ENCODE assay signal across 17 cellular contexts in the genomic region with DNA sequence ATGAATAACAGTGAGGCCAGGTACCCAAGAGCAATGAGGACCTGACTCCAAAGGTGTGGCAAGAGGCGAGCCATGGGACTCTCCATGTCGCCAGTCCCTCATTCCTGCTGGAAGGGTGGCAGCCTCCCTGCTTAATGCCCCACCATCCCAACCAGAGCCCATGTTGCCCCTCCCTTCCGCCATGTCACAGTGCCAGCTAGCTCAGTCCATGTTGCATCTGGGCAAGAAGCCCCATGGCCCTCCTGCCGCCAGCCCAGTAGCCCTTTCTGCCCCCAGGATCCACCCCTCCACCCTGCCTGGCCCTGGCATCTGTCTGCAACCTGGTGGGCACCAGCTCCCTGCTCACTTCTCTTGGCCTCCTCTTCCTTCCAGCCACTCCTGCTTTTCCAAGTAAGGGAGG. TPM values are rescaled to one million over a fixed set of nuclear protein-coding genes. Genes with fewer than 3 reads are reported as not detected.
DNase-seq lines count a peak whose midpoint lies in the region; ATAC-seq and TF ChIP-seq lines count a peak whose summit lies in the region.
"Had no signal": no experiment of that assay in that cellular context is flagged by ENCODE, and none has a peak within 500 bp of the region (broad histone marks: within the 10 kb centered on the region; RNA-seq: fewer than 3 reads in every experiment).

No MANE protein-coding gene starts in this region.

- H3K27ac Mint-ChIP-seq in T-helper 17 cell, result peak overlapping the region; percentile 16
- no peak overlapping the region for H3K27ac Mint-ChIP-seq in neural crest cell (ENCODE audit: unreplicated experiment)
- no peak overlapping the region for H3K27ac Mint-ChIP-seq in activated T-cell treated with anti-CD3 and anti-CD28 coated beads, Interleukin-2, amount 50 U/mL, for 24 hours
- H3K27ac Mint-ChIP-seq: CD4-positive, alpha-beta memory T cell had no signal

- TF ChIP-seq CTCF in heart right ventricle (IDR thresholded peaks at IDR 0.05) (no peak), neural crest cell (conservative IDR thresholded peaks at IDR 0.05) (no peak), spleen (IDR thresholded peaks at IDR 0.05 in 8 of 11, conservative IDR thresholded peaks at IDR 0.05 in 3 of 11) (no peak)

- peaks cover 0 to 11% (median 0%) of the 10 kb centered on the region in 7 donors for H3K27me3 ChIP-seq in heart right ventricle
- H3K27me3 ChIP-seq in spleen (replicated peaks in 1 of 7), result peaks cover 0 to 15% (median 7%) of the 10 kb centered on the region in 7 donors

- H3K36me3 ChIP-seq in heart right ventricle, result no peaks in the 10 kb centered on the region
- H3K36me3 ChIP-seq in spleen, result no peaks in the 10 kb centered on the region
- H3K36me3 ChIP-seq: BLaER1 had no signal

- H3K36me3 Mint-ChIP-seq in T-helper 17 cell (ENCODE audit: low read depth) (peaks cover 2% of the 10 kb centered on the region), neural crest cell (ENCODE audit: low read depth) (no peaks in the 10 kb centered on the region)
- H3K36me3 Mint-ChIP-seq in activated T-cell treated with anti-CD3 and anti-CD28 coated beads, Interleukin-2, amount 50 U/mL, for 24 hours (ENCODE audit: low read depth), result peaks cover 9% of the 10 kb centered on the region

- 95 to 96% methylated on average over 4 of the region's 4 CpGs for WGBS in heart right ventricle, 2 donors
- WGBS in spleen, 5 donors, result 55 to 99% (median 95%) methylated on average over 4 of the region's 4 CpGs

- H3K9me3 ChIP-seq in heart right ventricle, result no peaks in the 10 kb centered on the region
- peaks cover 4% of the 10 kb centered on the region for H3K9me3 ChIP-seq in T-helper 17 cell (ENCODE audit: control insufficient read depth, low read length, poor library complexity, severe bottlenecking)
- H3K9me3 ChIP-seq in spleen, result peaks cover 0 to 7% (median 1%) of the 10 kb centered on the region in 8 donors
- H3K9me3 ChIP-seq: BLaER1 had no signal

- ATAC-seq in heart right ventricle (peak in 1 of 8 donors; percentile 3), left cardiac atrium (no peak), T-helper 17 cell (no peak)

- H3K4me1 ChIP-seq in heart right ventricle (peaks cover under 1 to 73% (median 40%) of the 10 kb centered on the region in 9 donors), spleen (peaks cover 6 to 48% (median 21%) of the 10 kb centered on the region in 6 donors)

- no peak for DNase-seq in heart right ventricle
- no peak for DNase-seq in left cardiac atrium
- no peak for DNase-seq in T-helper 17 cell
- no peak for DNase-seq in neural crest cell (ENCODE audit: low read depth, low spot score)
- DNase-seq in spleen, result peak; percentile 65
- DNase-seq in activated T-cell treated with anti-CD3 and anti-CD28 coated beads, Interleukin-2, amount 50 U/mL, for 24 hours, result no peak
- no peak for DNase-seq in NCI-H2171 (lab: John Stamatoyannopoulos, UW)
- no peak for DNase-seq in NK-92 (lab: John Stamatoyannopoulos, UW; ENCODE audit: unreplicated experiment)
- DNase-seq: 8988T; CD4-positive, alpha-beta memory T cell; DMS153; DMS79; GDM1; GM23248; HCEC 1CT had no signal

- H3K27ac ChIP-seq in heart right ventricle, result peak overlapping the region in 9 of 10 donors; percentile 35 to 86 (median 80)
- no peak overlapping the region for H3K27ac ChIP-seq in spleen
- H3K27ac ChIP-seq: BLaER1, GM23248 had no signal

- H3K27me3 Mint-ChIP-seq in T-helper 17 cell (peaks cover 8% of the 10 kb centered on the region), neural crest cell (ENCODE audit: low read depth) (peaks cover 15% of the 10 kb centered on the region)
- peaks cover 9% of the 10 kb centered on the region for H3K27me3 Mint-ChIP-seq in activated T-cell treated with anti-CD3 and anti-CD28 coated beads, Interleukin-2, amount 50 U/mL, for 24 hours

- no peaks in the 10 kb centered on the region for H3K9me3 Mint-ChIP-seq in neural crest cell
- H3K9me3 Mint-ChIP-seq in activated T-cell treated with anti-CD3 and anti-CD28 coated beads, Interleukin-2, amount 50 U/mL, for 24 hours, result no peaks in the 10 kb centered on the region

- no peak overlapping the region for H3K4me3 Mint-ChIP-seq in T-helper 17 cell
- H3K4me3 Mint-ChIP-seq in neural crest cell, result peak overlapping the region; percentile 13
- H3K4me3 Mint-ChIP-seq in activated T-cell treated with anti-CD3 and anti-CD28 coated beads, Interleukin-2, amount 50 U/mL, for 24 hours, result no peak overlapping the region
- H3K4me3 Mint-ChIP-seq: CD14-positive monocyte; CD4-positive, alpha-beta memory T cell had no signal

- no peak overlapping the region for H3K4me3 ChIP-seq in heart right ventricle
- H3K4me3 ChIP-seq in spleen, result no peak overlapping the region
- H3K4me3 ChIP-seq: BLaER1, GM23248 had no signal

- no peak for TF ChIP-seq POLR2A in spleen (IDR thresholded peaks at IDR 0.05)

- intact Hi-C loops in heart right ventricle (cut with DNase I) (no loop called here), left cardiac atrium (cut with DNase I) (no loop called here), spleen (cut with DNase I; ENCODE audit: low total_unique reads) (no loop called here)

- peaks cover 13% of the 10 kb centered on the region for H3K4me1 Mint-ChIP-seq in T-helper 17 cell
- H3K4me1 Mint-ChIP-seq in neural crest cell, result peaks cover 42% of the 10 kb centered on the region
- peaks cover 11% of the 10 kb centered on the region for H3K4me1 Mint-ChIP-seq in activated T-cell treated with anti-CD3 and anti-CD28 coated beads, Interleukin-2, amount 50 U/mL, for 24 hours (ENCODE audit: low read depth)

RNA-seq across cellular contexts. Expression of a gene that starts 6.0 kb away (rescaled TPM):
- total RNA-seq in heart right ventricle (10 to 100 TPM in 9 of 10 donors, 1 to 10 TPM in 1; 2.8 to 98.2 (median 29.0) TPM), left cardiac atrium (10 to 100 TPM; 14.7 to 63.5 TPM), T-helper 17 cell (10 to 100 TPM in 1 of 2 donors, 1 to 10 TPM in 1; 5.5 to 16.0 TPM), neural crest cell (0.54 and 1.0 TPM in 2 replicates), spleen (10 to 100 TPM; 18.1 to 33.4 (median 23.4) TPM)
- polyA plus RNA-seq in heart right ventricle (10 to 100 TPM in 1 of 2 donors, 1 to 10 TPM in 1; 4.4 to 18.4 TPM), spleen (10 to 100 TPM in 2 of 3 donors, 1 to 10 TPM in 1; 9.5 to 15.6 (median 11.9) TPM)
- total RNA-seq: GM23248 had no signal

RNA-seq across cellular contexts. Expression of a gene that starts 29.4 kb away (rescaled TPM):
- total RNA-seq in heart right ventricle, result 100 to 1,000 TPM in 2 of 10 donors, 10 to 100 TPM in 8; 34.5 to 106 (median 49.2) TPM
- 10 to 100 TPM; 21.1 to 50.3 TPM for polyA plus RNA-seq in heart right ventricle
- total RNA-seq in left cardiac atrium, result 10 to 100 TPM; 52.4 to 56.3 TPM
- 1 to 10 TPM; 3.8 to 4.5 TPM for total RNA-seq in T-helper 17 cell
- 82.8 and 84.9 TPM in 2 replicates for total RNA-seq in neural crest cell
- total RNA-seq in spleen, result 10 to 100 TPM in 6 of 7 donors, 1 to 10 TPM in 1; 8.7 to 16.4 (median 13.3) TPM
- 10 to 100 TPM; 10.2 to 26.4 (median 17.0) TPM for polyA plus RNA-seq in spleen

RNA-seq across cellular contexts. Expression of a gene that starts 40.5 kb away (rescaled TPM):
- total RNA-seq in heart right ventricle (100 to 1,000 TPM in 1 of 10 donors, 10 to 100 TPM in 9; 64.6 to 104 (median 74.7) TPM), left cardiac atrium (10 to 100 TPM; 62.9 to 74.1 TPM), T-helper 17 cell (10 to 100 TPM; 30.9 to 36.4 TPM), neural crest cell (29.0 and 32.3 TPM in 2 replicates), spleen (10 to 100 TPM; 31.5 to 49.8 (median 37.9) TPM)
- polyA plus RNA-seq in heart right ventricle (10 to 100 TPM; 22.5 to 23.1 TPM), spleen (10 to 100 TPM in 1 of 3 donors, 1 to 10 TPM in 2; 5.7 to 13.9 (median 6.6) TPM)

Comparison
In these comparisons a context has a peak if more than half of its experiments do, and no peak if none do; other contexts are left out.
1. H3K27ac ChIP-seq: peak in heart right ventricle (9 of 10); none in spleen (0 of 8).